8 cellular contexts compared by ENCODE assay signal in genomic region chr3:132535575-132536441, GRCh38.
DNase-seq lines count a peak whose midpoint lies in the region; ATAC-seq and TF ChIP-seq lines count a peak whose summit lies in the region.

No MANE protein-coding gene starts in this region.

- H3K27me3 Mint-ChIP-seq in CD14-positive monocyte (ENCODE audit: low read depth in 3 of 3) (peaks cover 0 to 2% (median 0%) of the 10 kb centered on the region in 3 donors), WTC11 (ENCODE audit: low read depth) (no peaks in the 10 kb centered on the region)

- no peaks in the 10 kb centered on the region for H3K4me1 Mint-ChIP-seq in CD14-positive monocyte
- H3K4me1 Mint-ChIP-seq in WTC11 = peaks cover 9% of the 10 kb centered on the region

- ATAC-seq in GM21723 (IDR thresholded peaks at IDR 0.05; ENCODE audit: unreplicated experiment) = peak; percentile 59
- ATAC-seq in WTC11 = peak; percentile 94
- ATAC-seq in HG03469 (IDR thresholded peaks at IDR 0.05; ENCODE audit: unreplicated experiment) = no peak

- peak; percentile 48 for DNase-seq in CD14-positive monocyte (ENCODE audit: low spot score)
- peak; percentile 32 for DNase-seq in NCI-H2029 treated with DMSO at 0.1 percent for 48 hours (lab: John Stamatoyannopoulos, UW)
- DNase-seq in WTC11 (ENCODE audit: low spot score) = peak; percentile 63
- peak; percentile 64 for DNase-seq in cerebellar cortex (ENCODE audit: low spot score)
- DNase-seq in left kidney (ENCODE audit: low read depth, low spot score) = peak; percentile 79
- DNase-seq in stimulated activated CD4-positive, alpha-beta T cell treated with anti-CD3 and anti-CD28 coated beads, Interleukin-4, amount 100 ng/mL, for 4 hours = peak; percentile 40 to 41

- H3K4me3 Mint-ChIP-seq in CD14-positive monocyte (no peak overlapping the region), WTC11 (no peak overlapping the region)

- CTCF ChIA-PET in WTC11 (lab: Charles Lee) = interaction anchor here (0.6 to 2.0 kb wide), 22 partner anchors 11 to 167 kb away, joined by 3 to 35 read pairs (median 4); partner anchors contain the start of gene ACAD11

- H3K9me3 Mint-ChIP-seq in CD14-positive monocyte (no peaks in the 10 kb centered on the region), WTC11 (no peaks in the 10 kb centered on the region)

- POLR2A ChIA-PET in WTC11 (lab: Charles Lee) = no interaction called here

- H3K27ac Mint-ChIP-seq in CD14-positive monocyte = peak overlapping the region in 2 of 7 donors; percentile 16 to 35
- H3K27ac Mint-ChIP-seq in WTC11 = peak overlapping the region; percentile 67

- TF ChIP-seq CTCF in CD14-positive monocyte (IDR thresholded peaks at IDR 0.05) (peak; percentile 78), WTC11 (IDR thresholded peaks at IDR 0.05) (peak; percentile 73)

- intact Hi-C loops in CD14-positive monocyte (cut with micrococcal nuclease) = loop anchor here (1.0 to 2.0 kb wide), 2 partner anchors 106 to 107 kb away; no protein-coding TSS in a partner anchor

- H3K36me3 Mint-ChIP-seq in CD14-positive monocyte = peaks cover 73 to 94% of the 10 kb centered on the region in 2 donors
- peaks cover 14% of the 10 kb centered on the region for H3K36me3 Mint-ChIP-seq in WTC11

TF ChIP-seq in WTC11, 78 proteins besides CTCF, POLR2A, EP300 and RAD21 (continues in another document):
- TF ChIP-seq ZNF219 (CRISPR knock-in tag; IDR thresholded peaks at IDR 0.05; ENCODE audit: borderline replicate concordance) = no peak
- TF ChIP-seq FOXK1 (CRISPR knock-in tag; IDR thresholded peaks at IDR 0.05) = no peak
- TF ChIP-seq, protein P1, sequence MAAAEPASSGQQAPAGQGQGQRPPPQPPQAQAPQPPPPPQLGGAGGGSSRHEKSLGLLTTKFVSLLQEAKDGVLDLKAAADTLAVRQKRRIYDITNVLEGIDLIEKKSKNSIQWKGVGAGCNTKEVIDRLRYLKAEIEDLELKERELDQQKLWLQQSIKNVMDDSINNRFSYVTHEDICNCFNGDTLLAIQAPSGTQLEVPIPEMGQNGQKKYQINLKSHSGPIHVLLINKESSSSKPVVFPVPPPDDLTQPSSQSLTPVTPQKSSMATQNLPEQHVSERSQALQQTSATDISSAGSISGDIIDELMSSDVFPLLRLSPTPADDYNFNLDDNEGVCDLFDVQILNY (CRISPR knock-in tag; IDR thresholded peaks at IDR 0.05) = no peak
- TF ChIP-seq, protein P2, sequence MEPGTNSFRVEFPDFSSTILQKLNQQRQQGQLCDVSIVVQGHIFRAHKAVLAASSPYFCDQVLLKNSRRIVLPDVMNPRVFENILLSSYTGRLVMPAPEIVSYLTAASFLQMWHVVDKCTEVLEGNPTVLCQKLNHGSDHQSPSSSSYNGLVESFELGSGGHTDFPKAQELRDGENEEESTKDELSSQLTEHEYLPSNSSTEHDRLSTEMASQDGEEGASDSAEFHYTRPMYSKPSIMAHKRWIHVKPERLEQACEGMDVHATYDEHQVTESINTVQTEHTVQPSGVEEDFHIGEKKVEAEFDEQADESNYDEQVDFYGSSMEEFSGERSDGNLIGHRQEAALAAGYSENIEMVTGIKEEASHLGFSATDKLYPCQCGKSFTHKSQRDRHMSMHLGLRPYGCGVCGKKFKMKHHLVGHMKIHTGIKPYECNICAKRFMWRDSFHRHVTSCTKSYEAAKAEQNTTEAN (CRISPR knock-in tag; IDR thresholded peaks at IDR 0.05) = no peak
- no peak for TF ChIP-seq AR (CRISPR knock-in tag; IDR thresholded peaks at IDR 0.05)
- TF ChIP-seq, protein P3, sequence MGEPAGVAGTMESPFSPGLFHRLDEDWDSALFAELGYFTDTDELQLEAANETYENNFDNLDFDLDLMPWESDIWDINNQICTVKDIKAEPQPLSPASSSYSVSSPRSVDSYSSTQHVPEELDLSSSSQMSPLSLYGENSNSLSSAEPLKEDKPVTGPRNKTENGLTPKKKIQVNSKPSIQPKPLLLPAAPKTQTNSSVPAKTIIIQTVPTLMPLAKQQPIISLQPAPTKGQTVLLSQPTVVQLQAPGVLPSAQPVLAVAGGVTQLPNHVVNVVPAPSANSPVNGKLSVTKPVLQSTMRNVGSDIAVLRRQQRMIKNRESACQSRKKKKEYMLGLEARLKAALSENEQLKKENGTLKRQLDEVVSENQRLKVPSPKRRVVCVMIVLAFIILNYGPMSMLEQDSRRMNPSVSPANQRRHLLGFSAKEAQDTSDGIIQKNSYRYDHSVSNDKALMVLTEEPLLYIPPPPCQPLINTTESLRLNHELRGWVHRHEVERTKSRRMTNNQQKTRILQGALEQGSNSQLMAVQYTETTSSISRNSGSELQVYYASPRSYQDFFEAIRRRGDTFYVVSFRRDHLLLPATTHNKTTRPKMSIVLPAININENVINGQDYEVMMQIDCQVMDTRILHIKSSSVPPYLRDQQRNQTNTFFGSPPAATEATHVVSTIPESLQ (CRISPR knock-in tag; IDR thresholded peaks at IDR 0.05) = no peak
- TF ChIP-seq GRHL2 (CRISPR knock-in tag; IDR thresholded peaks at IDR 0.05; ENCODE audit: insufficient replicate concordance, severe bottlenecking) = no peak
- no peak for TF ChIP-seq ESRRA (CRISPR knock-in tag; IDR thresholded peaks at IDR 0.05; ENCODE audit: borderline replicate concordance)
- TF ChIP-seq PREB (CRISPR knock-in tag; IDR thresholded peaks at IDR 0.05; ENCODE audit: borderline replicate concordance) = no peak
- no peak for TF ChIP-seq FOXP4 (CRISPR knock-in tag; IDR thresholded peaks at IDR 0.05)
- no peak for TF ChIP-seq KAT7 (CRISPR knock-in tag; IDR thresholded peaks at IDR 0.05; ENCODE audit: borderline replicate concordance)
- no peak for TF ChIP-seq MAX (CRISPR knock-in tag; IDR thresholded peaks at IDR 0.05)
- TF ChIP-seq, protein P4, sequence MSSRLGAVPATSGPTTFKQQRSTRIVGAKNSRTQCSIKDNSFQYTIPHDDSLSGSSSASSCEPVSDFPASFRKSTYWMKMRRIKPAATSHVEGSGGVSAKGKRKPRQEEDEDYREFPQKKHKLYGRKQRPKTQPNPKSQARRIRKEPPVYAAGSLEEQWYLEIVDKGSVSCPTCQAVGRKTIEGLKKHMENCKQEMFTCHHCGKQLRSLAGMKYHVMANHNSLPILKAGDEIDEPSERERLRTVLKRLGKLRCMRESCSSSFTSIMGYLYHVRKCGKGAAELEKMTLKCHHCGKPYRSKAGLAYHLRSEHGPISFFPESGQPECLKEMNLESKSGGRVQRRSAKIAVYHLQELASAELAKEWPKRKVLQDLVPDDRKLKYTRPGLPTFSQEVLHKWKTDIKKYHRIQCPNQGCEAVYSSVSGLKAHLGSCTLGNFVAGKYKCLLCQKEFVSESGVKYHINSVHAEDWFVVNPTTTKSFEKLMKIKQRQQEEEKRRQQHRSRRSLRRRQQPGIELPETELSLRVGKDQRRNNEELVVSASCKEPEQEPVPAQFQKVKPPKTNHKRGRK (CRISPR knock-in tag; IDR thresholded peaks at IDR 0.05; ENCODE audit: borderline replicate concordance) = no peak
